1 cellular context compared by ENCODE assay signal in genomic region chr9:136604823-136605525, GRCh38.
TF ChIP-seq lines count a peak whose summit lies in the region.

No MANE protein-coding gene starts in this region.

TF ChIP-seq in SK-N-SH treated with all-trans-retinoic acid at 6 μM for 48 hours, 23 proteins besides CTCF, POLR2A, EP300 and RAD21 (continued from another document):
- TF ChIP-seq CREB5 (CRISPR knock-in tag; IDR thresholded peaks at IDR 0.05; ENCODE audit: low read depth) (no peak), POU6F1 (CRISPR knock-in tag; IDR thresholded peaks at IDR 0.05; ENCODE audit: borderline replicate concordance, low read depth) (no peak), ZFP30 (CRISPR knock-in tag; IDR thresholded peaks at IDR 0.05) (no peak), RARB (CRISPR knock-in tag; IDR thresholded peaks at IDR 0.05) (no peak), ESRRG (CRISPR knock-in tag; IDR thresholded peaks at IDR 0.05) (no peak), PATZ1 (CRISPR knock-in tag; IDR thresholded peaks at IDR 0.05; ENCODE audit: borderline replicate concordance) (no peak), ZNF8 (CRISPR knock-in tag; IDR thresholded peaks at IDR 0.05) (no peak), SNAI2 (CRISPR knock-in tag; IDR thresholded peaks at IDR 0.05) (no peak)
